Comparison of ENCODE assay signal across 1 cellular context in genomic region chrX:154409222-154409871, GRCh38.
TF ChIP-seq lines count a peak whose summit lies in the region.

Gene DNASE1L1, minus strand, starts transcription at chrX:154409254. Its CDS starts 3,686 bp downstream, at chrX:154405568.

TF ChIP-seq in liver, 16 proteins besides CTCF, POLR2A, EP300 and RAD21 (continued from another document):
- TF ChIP-seq ATF3 (IDR thresholded peaks at IDR 0.05): no peak
- TF ChIP-seq FOXA1 (IDR thresholded peaks at IDR 0.05): no peak
